Comparison of ENCODE assay signal across 28 cellular contexts in genomic region chr20:47971321-47971781, GRCh38.
DNase-seq lines count a peak whose midpoint lies in the region; ATAC-seq and TF ChIP-seq lines count a peak whose summit lies in the region.
"Had no signal": no experiment of that assay in that cellular context is flagged by ENCODE, and none has a peak within 500 bp of the region (broad histone marks: within the 10 kb centered on the region; RNA-seq: fewer than 3 reads in every experiment).

No MANE protein-coding gene starts in this region.

- peak; percentile 9 for ATAC-seq in GM23338
- ATAC-seq in HG03097 (IDR thresholded peaks at IDR 0.05; ENCODE audit: low FRiP score, unreplicated experiment) = no peak
- no peak for ATAC-seq in GM18907 (IDR thresholded peaks at IDR 0.05; ENCODE audit: unreplicated experiment)
- ATAC-seq in HG03045 (IDR thresholded peaks at IDR 0.05; ENCODE audit: unreplicated experiment) = no peak
- no peak for ATAC-seq in HG03354 (IDR thresholded peaks at IDR 0.05; ENCODE audit: poor library complexity, severe bottlenecking, unreplicated experiment)
- ATAC-seq: T-helper 17 cell had no signal

- H2BK12ac ChIP-seq in neuronal stem cell (ENCODE audit: low read length) = no peak overlapping the region

- H2BK120ac ChIP-seq in neuronal stem cell (ENCODE audit: low read depth, low read length) = no peak overlapping the region

- peak; percentile 2 for DNase-seq in GM23338 (ENCODE audit: low spot score)
- peak; percentile 74 for DNase-seq in NCI-H2227 (lab: John Stamatoyannopoulos, UW; ENCODE audit: unreplicated experiment)
- DNase-seq in neuronal stem cell (ENCODE audit: low spot score) = no peak
- DNase-seq: activated CD4-positive, alpha-beta memory T cell treated with anti-CD3 and anti-CD28 coated beads, Interleukin-2, amount 10 ng/mL, durations not matched to agents 7 days and 5 days; activated CD4-positive, alpha-beta T cell treated with anti-CD3 and anti-CD28 coated beads for 1 hour; activated CD8-positive, alpha-beta memory T cell treated with anti-CD3 and anti-CD28 coated beads, Interleukin-2, amount 50 U/mL, for 4 hours; activated naive CD4-positive, alpha-beta T cell treated with anti-CD3 and anti-CD28 coated beads for 36 hours; foreskin fibroblast; KG1; left lung; midbrain; MM.1S; naive B cell; NCI-H2029 treated with DMSO at 0.1 percent for 48 hours; NCI-H446; ovary; stimulated activated naive CD4-positive, alpha-beta T cell; T-helper 17 cell had no signal

- H3K79me2 ChIP-seq in GM23338 (replicated peaks; ENCODE audit: insufficient read depth) = no peaks in the 10 kb centered on the region

- no peaks in the 10 kb centered on the region for H3K79me1 ChIP-seq in neuronal stem cell (ENCODE audit: low read depth, low read length)

- H3K36me3 ChIP-seq in GM23338 (ENCODE audit: insufficient read depth) = no peaks in the 10 kb centered on the region
- no peaks in the 10 kb centered on the region for H3K36me3 ChIP-seq in iPS-20b (ENCODE audit: insufficient read depth, low read depth, low read length)
- H3K36me3 ChIP-seq in neuronal stem cell (replicated peaks in 1 of 2; ENCODE audit: control insufficient read depth in 2 of 2, insufficient read depth in 2 of 2, low read length in 2 of 2) = no peaks in the 10 kb centered on the region
- H3K36me3 ChIP-seq: esophagus muscularis mucosa, left lung, ovary, right atrium auricular region, suprapubic skin had no signal

- H4K20me1 ChIP-seq in GM23338 (replicated peaks; ENCODE audit: insufficient read depth) = no peaks in the 10 kb centered on the region

- no peak overlapping the region for H4K8ac ChIP-seq in neuronal stem cell (ENCODE audit: low read depth, low read length)

- no peak overlapping the region for H3K4ac ChIP-seq in neuronal stem cell (ENCODE audit: low read length)

- H2BK5ac ChIP-seq in neuronal stem cell (ENCODE audit: low read length) = no peak overlapping the region

- no peaks in the 10 kb centered on the region for H3F3A ChIP-seq in GM23338 (replicated peaks; ENCODE audit: low read depth)

- no peak overlapping the region for H3K4me3 Mint-ChIP-seq in GM23338
- H3K4me3 Mint-ChIP-seq: activated CD4-positive, alpha-beta memory T cell treated with anti-CD3 and anti-CD28 coated beads, Interleukin-2, amount 10 ng/mL, durations not matched to agents 7 days and 5 days; activated naive CD4-positive, alpha-beta T cell treated with anti-CD3 and anti-CD28 coated beads for 36 hours; naive B cell; T-helper 17 cell had no signal

- no peak overlapping the region for H3K4me3 ChIP-seq in GM23338
- H3K4me3 ChIP-seq in iPS-20b (ENCODE audit: low read length) = no peak overlapping the region
- no peak overlapping the region for H3K4me3 ChIP-seq in neuronal stem cell (ENCODE audit: low read length in 2 of 2)
- H3K4me3 ChIP-seq: esophagus muscularis mucosa, left lung, ovary, right atrium auricular region, smooth muscle cell, suprapubic skin had no signal

- H3K9ac ChIP-seq in iPS-20b (ENCODE audit: low read depth, low read length) = peak overlapping the region; percentile 24; the same call in 1 of the 2 replicates
- no peak overlapping the region for H3K9ac ChIP-seq in neuronal stem cell (ENCODE audit: low read depth, low read length, poor library complexity)

- H3K9me2 ChIP-seq in GM23338 (ENCODE audit: insufficient read depth) = no peaks in the 10 kb centered on the region

- no CpG with 5 or more reads among the region's 9 CpGs for WGBS in neuronal stem cell (ENCODE audit: extremely low coverage in 2 of 2, insufficient read length in 2 of 2, insufficient replicate concordance in 1 of 2), 2 donors

- H3K9me3 Mint-ChIP-seq in GM23338 = peaks cover 3% of the 10 kb centered on the region; the same call in 2 of the 3 replicates
- H3K9me3 Mint-ChIP-seq: activated CD4-positive, alpha-beta memory T cell treated with anti-CD3 and anti-CD28 coated beads, Interleukin-2, amount 10 ng/mL, durations not matched to agents 7 days and 5 days; activated naive CD4-positive, alpha-beta T cell treated with anti-CD3 and anti-CD28 coated beads for 36 hours had no signal

- no peak overlapping the region for H3K23ac ChIP-seq in neuronal stem cell (ENCODE audit: low read depth, low read length, poor library complexity)

- H2AFZ ChIP-seq in GM23338 (no peak overlapping the region; the same call in 1 of the 2 replicates), neuronal stem cell (ENCODE audit: low read length) (peak overlapping the region; percentile 62)

- no peaks in the 10 kb centered on the region for H3K9me3 ChIP-seq in iPS-20b (ENCODE audit: insufficient read depth, low read depth, low read length)
- H3K9me3 ChIP-seq in neuronal stem cell (replicated peaks in 1 of 2; ENCODE audit: control insufficient read depth in 2 of 2, insufficient read depth in 1 of 2, low read depth in 1 of 2, low read length in 2 of 2) = no peaks in the 10 kb centered on the region
- H3K9me3 ChIP-seq: esophagus muscularis mucosa, left lung, ovary, right atrium auricular region, suprapubic skin had no signal

- H3K27ac ChIP-seq in GM23338 (ENCODE audit: low read depth) (no peak overlapping the region), iPS-20b (ENCODE audit: low read length) (no peak overlapping the region), neuronal stem cell (replicated peaks; ENCODE audit: low read length) (no peak overlapping the region)
- H3K27ac ChIP-seq: ovary, suprapubic skin had no signal

- H3K4me1 ChIP-seq in GM23338 (ENCODE audit: insufficient read depth) (peaks cover 27% of the 10 kb centered on the region), iPS-20b (ENCODE audit: insufficient read depth, low read length) (peaks cover 17% of the 10 kb centered on the region; the same call in 1 of the 2 replicates), neuronal stem cell (ENCODE audit: control insufficient read depth in 2 of 2, insufficient read depth in 1 of 2, low read depth in 1 of 2, low read length in 2 of 2) (peaks cover 13 to 46% of the 10 kb centered on the region in 2 donors)
- H3K4me1 ChIP-seq: suprapubic skin had no signal

- H3K27me3 Mint-ChIP-seq in GM23338 (ENCODE audit: insufficient read depth, low read depth, poor library complexity) = peaks cover 14% of the 10 kb centered on the region

- no peak overlapping the region for H4K91ac ChIP-seq in neuronal stem cell (ENCODE audit: low read depth, low read length, poor library complexity)

- no peak overlapping the region for H2AK5ac ChIP-seq in neuronal stem cell (ENCODE audit: low read depth, low read length)

- H3K27me3 ChIP-seq in GM23338 (ENCODE audit: insufficient read depth) (no peaks in the 10 kb centered on the region), iPS-20b (ENCODE audit: insufficient read depth, low read length) (no peaks in the 10 kb centered on the region), neuronal stem cell (ENCODE audit: control insufficient read depth in 3 of 3, insufficient read depth in 3 of 3, low read depth in 1 of 3, low read length in 3 of 3) (peaks cover 0 to 2% (median 0%) of the 10 kb centered on the region in 3 experiments)
- H3K27me3 ChIP-seq: esophagus muscularis mucosa, ovary, right atrium auricular region had no signal

- H3K18ac ChIP-seq in neuronal stem cell (ENCODE audit: low read length) = no peak overlapping the region

- H3K36me3 Mint-ChIP-seq in GM23338 (ENCODE audit: low read depth) = peaks cover 5% of the 10 kb centered on the region; the same call in 1 of the 3 replicates
- H3K36me3 Mint-ChIP-seq: brain, naive B cell had no signal

- H3K14ac ChIP-seq in neuronal stem cell (ENCODE audit: low read length) = no peak overlapping the region

- TF ChIP-seq CTCF in GM23338 (conservative IDR thresholded peaks at IDR 0.05; ENCODE audit: low read depth in 2 of 2) = no peak

- H3K4me1 Mint-ChIP-seq in GM23338 = peaks cover 49% of the 10 kb centered on the region
- H3K4me1 Mint-ChIP-seq: activated CD4-positive, alpha-beta memory T cell treated with anti-CD3 and anti-CD28 coated beads, Interleukin-2, amount 10 ng/mL, durations not matched to agents 7 days and 5 days had no signal

- H3K4me2 ChIP-seq in GM23338 (peak overlapping the region; percentile 31; the same call in 1 of the 2 replicates), neuronal stem cell (ENCODE audit: insufficient read depth, low read length, poor library complexity, severe bottlenecking) (no peak overlapping the region)

- no peak overlapping the region for H2BK15ac ChIP-seq in neuronal stem cell (ENCODE audit: low read length)

- no peak overlapping the region for H3K27ac Mint-ChIP-seq in GM23338
- H3K27ac Mint-ChIP-seq: activated CD4-positive, alpha-beta memory T cell treated with anti-CD3 and anti-CD28 coated beads, Interleukin-2, amount 10 ng/mL, durations not matched to agents 7 days and 5 days; activated naive CD4-positive, alpha-beta T cell treated with anti-CD3 and anti-CD28 coated beads for 36 hours; T-helper 17 cell had no signal

TF ChIP-seq in GM23338, 12 proteins besides CTCF, POLR2A, EP300 and RAD21 (continues in another document):
- TF ChIP-seq REST (IDR thresholded peaks at IDR 0.05; ENCODE audit: unreplicated experiment) (no peak), ZNF331 (CRISPR knock-in tag; IDR thresholded peaks at IDR 0.05; ENCODE audit: low read depth) (no peak), NANOG (IDR thresholded peaks at IDR 0.05; ENCODE audit: borderline replicate concordance) (no peak), JUNB (IDR thresholded peaks at IDR 0.05; ENCODE audit: unreplicated experiment) (no peak), EZH2 (IDR thresholded peaks at IDR 0.05; ENCODE audit: low read depth, unreplicated experiment) (no peak), POLR2AphosphoS5 (IDR thresholded peaks at IDR 0.05; ENCODE audit: low read depth) (no peak)
